In genomic region chr1:245715291-245715701, GRCh38 we compare ENCODE assay signal across 12 cellular contexts.
DNase-seq lines count a peak whose midpoint lies in the region; ATAC-seq, FAIRE-seq and TF ChIP-seq lines count a peak whose summit lies in the region.
"Had no signal": no experiment of that assay in that cellular context is flagged by ENCODE, and none has a peak within 500 bp of the region (broad histone marks: within the 10 kb centered on the region; RNA-seq: fewer than 3 reads in every experiment).

No MANE protein-coding gene starts in this region.

- no peak overlapping the region for H3K4me3 Mint-ChIP-seq in mesothelial cell of epicardium
- H3K4me3 Mint-ChIP-seq in activated T-cell treated with anti-CD3 and anti-CD28 coated beads, Interleukin-2, amount 50 U/mL, for 72 hours: no peak overlapping the region

- TF ChIP-seq CTCF in mesothelial cell of epicardium (IDR thresholded peaks at IDR 0.05; ENCODE audit: unreplicated experiment) (no peak), lower lobe of right lung (IDR thresholded peaks at IDR 0.05) (no peak)

- in situ Hi-C loops in Caki2 (cut with HindIII; ENCODE audit: low pct_unique_long_range_greater_than_20kb, low sequenced_read_pairs): no loop called here

- no peaks in the 10 kb centered on the region for H3K36me3 ChIP-seq in lower lobe of right lung
- H3K36me3 ChIP-seq: pancreas, upper lobe of right lung had no signal

- peak; percentile 33 for DNase-seq in Caki2 (ENCODE audit: low read depth)
- peak; percentile 29 for DNase-seq in HTR-8/SVneo (ENCODE audit: insufficient read length, low spot score)
- peak; percentile 64 for DNase-seq in SW480 (ENCODE audit: low spot score)
- no peak for DNase-seq in mesothelial cell of epicardium (ENCODE audit: low spot score in 2 of 2, unreplicated experiment in 2 of 2)
- no peak for DNase-seq in activated T-cell treated with anti-CD3 and anti-CD28 coated beads, Interleukin-2, amount 50 U/mL, for 72 hours
- DNase-seq in NCI-H128 (lab: John Stamatoyannopoulos, UW; ENCODE audit: unreplicated experiment): no peak
- no peak for DNase-seq in lower lobe of right lung
- DNase-seq: activated CD4-positive, alpha-beta T cell treated with anti-CD3 and anti-CD28 coated beads, Interleukin-2, amount 50 U/mL, for 48 hours; activated gamma-delta T cell treated with Interleukin-2 at 50 U/mL for 16 hours; pancreas; upper lobe of right lung had no signal

- FAIRE-seq in HTR-8/SVneo (lab: Jason Lieb, UNC): no peak
- FAIRE-seq: pancreas had no signal

- no peak overlapping the region for H3K4me3 ChIP-seq in lower lobe of right lung
- H3K4me3 ChIP-seq: pancreas, upper lobe of right lung had no signal

- no peaks in the 10 kb centered on the region for H3K27me3 Mint-ChIP-seq in mesothelial cell of epicardium (ENCODE audit: low read depth)
- H3K27me3 Mint-ChIP-seq in activated T-cell treated with anti-CD3 and anti-CD28 coated beads, Interleukin-2, amount 50 U/mL, for 72 hours (ENCODE audit: low read depth): no peaks in the 10 kb centered on the region

- H3K27me3 ChIP-seq in lower lobe of right lung (ENCODE audit: low read depth): no peaks in the 10 kb centered on the region
- H3K27me3 ChIP-seq: pancreas, upper lobe of right lung had no signal

- intact Hi-C loops in lower lobe of right lung (cut with DNase I): no loop called here

- no peaks in the 10 kb centered on the region for H3K4me1 Mint-ChIP-seq in mesothelial cell of epicardium
- no peaks in the 10 kb centered on the region for H3K4me1 Mint-ChIP-seq in activated T-cell treated with anti-CD3 and anti-CD28 coated beads, Interleukin-2, amount 50 U/mL, for 72 hours (ENCODE audit: low read depth)

- ATAC-seq in activated T-cell treated with anti-CD3 and anti-CD28 coated beads, Interleukin-2, amount 50 U/mL, for 72 hours (replicated peaks in 1 of 2): no peak
- ATAC-seq in GM18870 (IDR thresholded peaks at IDR 0.05; ENCODE audit: unreplicated experiment) (no peak), lower lobe of right lung (no peak)
- ATAC-seq: upper lobe of right lung had no signal

- peak overlapping the region; percentile 47 for H3K27ac Mint-ChIP-seq in mesothelial cell of epicardium
- no peak overlapping the region for H3K27ac Mint-ChIP-seq in activated T-cell treated with anti-CD3 and anti-CD28 coated beads, Interleukin-2, amount 50 U/mL, for 72 hours

- peaks cover 3% of the 10 kb centered on the region for H3K9me3 Mint-ChIP-seq in mesothelial cell of epicardium
- peaks cover 1 to 3% of the 10 kb centered on the region in 2 donors for H3K9me3 Mint-ChIP-seq in activated T-cell treated with anti-CD3 and anti-CD28 coated beads, Interleukin-2, amount 50 U/mL, for 72 hours

- no peaks in the 10 kb centered on the region for H3K9me3 ChIP-seq in lower lobe of right lung
- H3K9me3 ChIP-seq: pancreas, upper lobe of right lung had no signal

- no peaks in the 10 kb centered on the region for H3K4me1 ChIP-seq in lower lobe of right lung
- H3K4me1 ChIP-seq: pancreas, upper lobe of right lung had no signal

- H3K27ac ChIP-seq in lower lobe of right lung: no peak overlapping the region
- H3K27ac ChIP-seq: pancreas, upper lobe of right lung had no signal

- H3K36me3 Mint-ChIP-seq in mesothelial cell of epicardium: no peaks in the 10 kb centered on the region
- no peaks in the 10 kb centered on the region for H3K36me3 Mint-ChIP-seq in activated T-cell treated with anti-CD3 and anti-CD28 coated beads, Interleukin-2, amount 50 U/mL, for 72 hours (ENCODE audit: insufficient read depth in 2 of 2)

Comparison
In these comparisons a context has a peak if more than half of its experiments do, and no peak if none do; other contexts are left out.
1. DNase-seq: peak in Caki2 (single experiment), HTR-8/SVneo (single experiment) and SW480 (single experiment); none in mesothelial cell of epicardium (0 of 2), activated T-cell treated with anti-CD3 and anti-CD28 coated beads, Interleukin-2, amount 50 U/mL, for 72 hours (0 of 2), NCI-H128 (single experiment) and lower lobe of right lung (single experiment).